ENCODE assay signal across 1 cellular context in the genomic region with DNA sequence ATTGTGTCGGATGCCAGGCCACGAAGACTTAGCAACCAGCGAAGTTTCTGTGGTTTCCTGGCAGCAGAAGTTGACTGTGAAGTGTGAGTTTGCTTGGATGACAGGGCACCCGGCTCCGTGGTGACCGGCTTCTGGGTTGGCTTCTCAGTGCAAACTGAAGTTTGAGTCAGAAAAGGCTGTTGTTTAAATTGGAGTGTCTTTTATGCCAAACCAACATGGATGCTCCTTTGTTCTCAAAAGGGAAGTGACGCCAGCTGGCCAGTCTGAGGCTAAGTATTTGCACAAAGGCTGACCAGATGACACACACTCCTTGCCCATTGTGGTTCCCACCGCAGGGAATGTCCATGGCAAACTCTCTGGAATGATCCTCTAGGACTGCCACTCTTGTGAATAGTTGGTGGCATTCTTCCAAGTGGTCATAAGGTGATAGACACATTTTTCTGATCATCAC.
TF ChIP-seq lines count a peak whose summit lies in the region.

No MANE protein-coding gene starts in this region.

TF ChIP-seq in GM23338, 12 proteins besides CTCF, POLR2A, EP300 and RAD21 (continued from another document):
- TF ChIP-seq REST (IDR thresholded peaks at IDR 0.05; ENCODE audit: unreplicated experiment) (no peak), CREB1 (CRISPR knock-in tag; IDR thresholded peaks at IDR 0.05; ENCODE audit: low read depth) (no peak), ZNF331 (CRISPR knock-in tag; IDR thresholded peaks at IDR 0.05; ENCODE audit: low read depth) (no peak)
